In the genomic region with DNA sequence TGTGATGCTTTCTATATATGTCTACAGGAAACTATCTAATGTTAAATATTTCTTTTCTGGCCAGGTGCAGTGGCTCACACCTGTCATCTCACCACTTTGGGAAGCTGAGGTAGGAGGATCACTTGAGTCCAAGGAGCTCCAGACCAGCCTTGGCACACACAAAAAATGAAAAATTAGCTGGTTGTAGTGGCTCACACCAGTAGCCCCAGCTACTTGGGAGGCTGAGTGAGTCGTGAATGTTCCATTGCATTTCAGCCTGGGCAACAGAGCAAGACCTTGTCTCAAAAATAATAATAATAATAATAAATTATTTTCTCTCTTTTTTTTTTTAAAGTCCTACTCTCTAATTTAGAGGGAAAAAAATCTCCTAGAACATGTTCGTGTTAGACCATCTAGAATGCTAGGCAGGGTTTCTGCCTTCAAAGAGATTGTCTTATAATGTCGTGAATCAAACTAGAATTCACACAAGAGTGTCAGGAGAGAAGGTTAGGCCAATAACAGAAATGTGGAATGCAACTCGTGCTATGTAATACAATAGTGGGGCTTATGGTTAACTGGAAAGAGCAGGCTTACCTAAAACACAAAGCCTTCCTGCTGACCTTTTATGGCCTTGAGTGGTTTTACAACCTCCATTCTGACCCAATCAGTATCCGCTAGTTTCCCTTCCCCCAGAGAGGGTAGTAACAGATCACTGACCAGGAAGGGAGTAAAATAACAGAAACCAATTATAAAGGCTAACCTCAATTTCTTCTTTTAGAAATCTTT, we compare ENCODE assay signal across 1 cellular context.
TF ChIP-seq lines count a peak whose summit lies in the region.

No MANE protein-coding gene starts in this region.

TF ChIP-seq in A549, 52 proteins besides CTCF, POLR2A, EP300 and RAD21 (continued from another document):
- TF ChIP-seq NPAS2 (CRISPR knock-in tag; IDR thresholded peaks at IDR 0.05; ENCODE audit: borderline replicate concordance): no peak
- TF ChIP-seq FOXS1 (CRISPR knock-in tag; IDR thresholded peaks at IDR 0.05): no peak
- TF ChIP-seq ELK1 (IDR thresholded peaks at IDR 0.05; ENCODE audit: low read depth, low read length): no peak
- TF ChIP-seq SREBF2 (IDR thresholded peaks at IDR 0.05): no peak
- no peak for TF ChIP-seq JUN (IDR thresholded peaks at IDR 0.05)
- TF ChIP-seq ZC3H11A (IDR thresholded peaks at IDR 0.05): no peak
- TF ChIP-seq ZNF302 (CRISPR knock-in tag; IDR thresholded peaks at IDR 0.05): no peak
